ENCODE assay signal across 8 cellular contexts in genomic region chr2:207531024-207531411, GRCh38. TPM values are rescaled to one million over a fixed set of nuclear protein-coding genes. Genes with fewer than 3 reads are reported as not detected.
A peak's percentile ranks its signal among the peaks of the same experiment; 100 is the strongest.
DNase-seq lines count a peak whose midpoint lies in the region; ATAC-seq, FAIRE-seq and TF ChIP-seq lines count a peak whose summit lies in the region.

No MANE protein-coding gene starts in this region.

- DNase-seq in activated naive CD4-positive, alpha-beta T cell treated with Interleukin-2 at 50 U/mL for 16 hours = peak; percentile 44
- DNase-seq in activated naive CD4-positive, alpha-beta T cell (lab: John Stamatoyannopoulos, UW) = no peak
- DNase-seq in SJCRH30 (no peak), H1 (ENCODE audit: low read depth in 1 of 2, low spot score in 2 of 2) (no peak), neural progenitor cell (ENCODE audit: low spot score) (peak; percentile 19), NCI-H2029 treated with DMSO at 0.1 percent for 48 hours (lab: John Stamatoyannopoulos, UW) (no peak)

- H2AK5ac ChIP-seq in H1 (ENCODE audit: low read depth, low read length) = no peak overlapping the region

- H3K4me1 Mint-ChIP-seq in neural progenitor cell = peaks cover 45% of the 10 kb centered on the region

- H3K9ac ChIP-seq in H1 (replicated peaks in 1 of 4; ENCODE audit: extremely low read depth in 1 of 4, low read depth in 3 of 4, low read length in 3 of 4) (peak overlapping the region; percentile 66 to 99 (median 95)), neural progenitor cell (peak overlapping the region; percentile 94)

- TF ChIP-seq POLR2A in H1 (IDR thresholded peaks at IDR 0.05; ENCODE audit: control extremely low read depth in 1 of 2, low read depth in 2 of 2, low read length in 2 of 2) (no peak), GM18505 (IDR thresholded peaks at IDR 0.05; ENCODE audit: borderline replicate concordance, extremely low read depth, insufficient read depth, insufficient read length) (no peak)

- H2AFZ ChIP-seq in H1 (ENCODE audit: low read length) = no peak overlapping the region
- no peak overlapping the region for H2AFZ ChIP-seq in neural progenitor cell (replicated peaks)

- no peak overlapping the region for H3K56ac ChIP-seq in H1 (replicated peaks; ENCODE audit: insufficient read length, low read depth, low read length)

- POLR2A ChIA-PET in H1 (lab: Charles Lee; ENCODE audit: partially characterized antibody) = interaction anchor here (0.7 to 7.0 kb wide), 12 partner anchors 11 to 537 kb away, joined by 3 to 51 read pairs (median 4); partner anchors contain the start of gene CCNYL1

- CTCF ChIA-PET in H1 (lab: Charles Lee; ENCODE audit: partially characterized antibody) = interaction anchor here (1.3 kb wide), 1 partner anchor 8 kb away, joined by 4 read pairs; no protein-coding TSS in a partner anchor

- no peak overlapping the region; the same call in 1 of the 2 replicates for H2BK12ac ChIP-seq in H1 (ENCODE audit: low read depth, low read length)

- no peak overlapping the region for H4K8ac ChIP-seq in H1 (ENCODE audit: extremely low read depth, insufficient read depth, low read length)

- no peaks in the 10 kb centered on the region for H3K9me3 Mint-ChIP-seq in neural progenitor cell

- H3K4me3 ChIP-seq in SJCRH30 (peak overlapping the region; percentile 77), H1 (ENCODE audit: extremely low read depth in 1 of 4, insufficient read depth in 2 of 4, low read depth in 3 of 4, low read length in 4 of 4) (peak overlapping the region; percentile 71 to 98 (median 96)), neural progenitor cell (peak overlapping the region; percentile 100)

- H4K5ac ChIP-seq in H1 (ENCODE audit: insufficient read length, low read depth, low read length) = no peak overlapping the region

- no peak overlapping the region for H3K4ac ChIP-seq in H1 (replicated peaks; ENCODE audit: insufficient read length, low read depth, low read length)

- no peak overlapping the region for H2BK15ac ChIP-seq in H1 (ENCODE audit: low read length)

- peaks cover 13% of the 10 kb centered on the region for H3K36me3 Mint-ChIP-seq in neural progenitor cell

- H3K36me3 ChIP-seq in SJCRH30 = no peaks in the 10 kb centered on the region
- H3K36me3 ChIP-seq in H1 (ENCODE audit: control insufficient read depth in 2 of 4, insufficient read depth in 4 of 4, low read length in 3 of 4) = peaks cover 0 to 3% (median 0%) of the 10 kb centered on the region in 4 experiments; a peak in 2 of 8 replicates
- peaks cover 4% of the 10 kb centered on the region for H3K36me3 ChIP-seq in neural progenitor cell

- peaks cover 17% of the 10 kb centered on the region for H3F3A ChIP-seq in neural progenitor cell (ENCODE audit: low read depth)

- no peaks in the 10 kb centered on the region for H3K9me3 ChIP-seq in SJCRH30 (replicated peaks)
- H3K9me3 ChIP-seq in H1 (ENCODE audit: insufficient read depth in 2 of 2, low read depth in 1 of 2, low read length in 1 of 2) = no peaks in the 10 kb centered on the region
- H3K9me3 ChIP-seq in neural progenitor cell (ENCODE audit: low read depth) = no peaks in the 10 kb centered on the region

- no peak overlapping the region for H3K14ac ChIP-seq in H1 (ENCODE audit: insufficient read length)

- no peaks in the 10 kb centered on the region for H3K27me3 ChIP-seq in SJCRH30
- H3K27me3 ChIP-seq in H1 (replicated peaks in 1 of 4; ENCODE audit: control insufficient read depth in 3 of 4, extremely low read depth in 1 of 4, insufficient read depth in 3 of 4, low read length in 3 of 4) = peaks cover 0 to 7% (median 5%) of the 10 kb centered on the region in 4 experiments; a peak in 4 of 7 replicates
- peaks cover 26% of the 10 kb centered on the region for H3K27me3 ChIP-seq in neural progenitor cell

- H3K4me1 ChIP-seq in SJCRH30 (no peaks in the 10 kb centered on the region), H1 (replicated peaks in 1 of 4; ENCODE audit: control insufficient read depth in 3 of 4, insufficient read depth in 4 of 4, low read length in 3 of 4) (peaks cover 0 to 5% (median 2%) of the 10 kb centered on the region in 4 experiments; a peak in 4 of 7 replicates), neural progenitor cell (peaks cover 36% of the 10 kb centered on the region)

- H3K23ac ChIP-seq in H1 (ENCODE audit: insufficient read length) = no peak overlapping the region

- H3K4me2 ChIP-seq in H1 (ENCODE audit: insufficient read depth in 1 of 2, low read depth in 2 of 2, low read length in 2 of 2) = peak overlapping the region; percentile 76 to 86
- peak overlapping the region; percentile 97 for H3K4me2 ChIP-seq in neural progenitor cell

- H3K4me3 Mint-ChIP-seq in neural progenitor cell = peak overlapping the region; percentile 95

- H2BK20ac ChIP-seq in H1 (ENCODE audit: low read length) = no peak overlapping the region

- no peak overlapping the region for H4K91ac ChIP-seq in H1 (replicated peaks; ENCODE audit: insufficient read length, low read length)

- H3K79me1 ChIP-seq in H1 (ENCODE audit: low read depth, low read length) = no peaks in the 10 kb centered on the region

- H2BK120ac ChIP-seq in H1 (replicated peaks; ENCODE audit: low read depth, low read length) = no peak overlapping the region

- H3K27ac Mint-ChIP-seq in neural progenitor cell = peak overlapping the region; percentile 98

- WGBS in H1 (ENCODE audit: extremely low coverage in 1 of 2, insufficient coverage in 1 of 2, insufficient read length in 1 of 2, insufficient replicate concordance in 2 of 2, low coverage in 1 of 2, low lambda C conversion rate in 2 of 2, missing lambda C conversion rate in 1 of 2), 2 experiments = 10% methylated on average over 11 of the region's 11 CpGs; no CpG with 5 or more reads in 1 of the 2 experiments

- H3K18ac ChIP-seq in H1 (ENCODE audit: extremely low read depth, low read length) = peak overlapping the region; percentile 92; the same call in 1 of the 2 replicates

- H3K79me2 ChIP-seq in H1 (ENCODE audit: control insufficient read depth in 1 of 2, insufficient read depth in 2 of 2, low read length in 2 of 2) = peaks cover 21 to 56% of the 10 kb centered on the region in 2 experiments; a peak in 3 of 4 replicates
- peaks cover 59% of the 10 kb centered on the region for H3K79me2 ChIP-seq in neural progenitor cell (ENCODE audit: low read depth)

- no peak for TF ChIP-seq CTCF in H1 (IDR thresholded peaks at IDR 0.05; ENCODE audit: control extremely low read depth in 1 of 3, insufficient read depth in 1 of 3, low read depth in 1 of 3, low read length in 3 of 3)
- no peak for TF ChIP-seq CTCF in neural progenitor cell (IDR thresholded peaks at IDR 0.05)

- no peak overlapping the region for H2BK5ac ChIP-seq in H1 (ENCODE audit: low read depth, low read length)

- H3K27me3 Mint-ChIP-seq in neural progenitor cell (ENCODE audit: insufficient read depth, low read depth) = peaks cover 12% of the 10 kb centered on the region

- no peak for TF ChIP-seq RAD21 in H1 (IDR thresholded peaks at IDR 0.05 in 1 of 2, conservative IDR thresholded peaks at IDR 0.05 in 1 of 2; ENCODE audit: low read depth in 2 of 2, low read length in 2 of 2)

- peak overlapping the region; percentile 66 for H3K27ac ChIP-seq in SJCRH30
- H3K27ac ChIP-seq in H1 (ENCODE audit: low read depth, low read length) = 0 out of 2 replicates have a peak overlapping the region, but pooled peaks have one; percentile 85
- peak overlapping the region; percentile 70 for H3K27ac ChIP-seq in neural progenitor cell

- peaks cover 5 to 9% of the 10 kb centered on the region in 2 experiments for H4K20me1 ChIP-seq in H1 (replicated peaks in 1 of 2; ENCODE audit: control insufficient read depth in 1 of 2, insufficient read depth in 2 of 2, low read length in 2 of 2)
- peaks cover 52% of the 10 kb centered on the region for H4K20me1 ChIP-seq in neural progenitor cell (ENCODE audit: low read depth)

- FAIRE-seq in H1 (lab: Jason Lieb, UNC) = no peak

- H3K23me2 ChIP-seq in H1 (ENCODE audit: low read depth, low read length) = peaks cover 7% of the 10 kb centered on the region

- no peak for ATAC-seq in GM18505 (IDR thresholded peaks at IDR 0.05; ENCODE audit: unreplicated experiment)
- ATAC-seq in HG03342 (IDR thresholded peaks at IDR 0.05; ENCODE audit: unreplicated experiment) = no peak

- no peak for TF ChIP-seq EP300 in H1 (IDR thresholded peaks at IDR 0.05; ENCODE audit: borderline replicate concordance in 1 of 2, low read depth in 2 of 2, low read length in 2 of 2)

TF ChIP-seq in H1, 55 proteins besides CTCF, POLR2A, EP300 and RAD21:
- TF ChIP-seq BCL11A (IDR thresholded peaks at IDR 0.05; ENCODE audit: low read depth in 2 of 2, low read length in 2 of 2) = no peak
- TF ChIP-seq NANOG (IDR thresholded peaks at IDR 0.05; ENCODE audit: insufficient read depth, low read depth, low read length, poor library complexity, severe bottlenecking) = no peak
- peak; percentile 7; the same call in 1 of the 2 replicates for TF ChIP-seq POLR2AphosphoS5 (IDR thresholded peaks at IDR 0.05; ENCODE audit: low read depth, low read length)

RNA-seq across cellular contexts. Expression of gene CREB1, which starts 1.3 kb away (rescaled TPM):
- total RNA-seq in SJCRH30 (2014; rRNA removed; shearing (Covaris generic)) = 37.5 and 37.9 TPM in 2 replicates
- total RNA-seq in H1 (2021; fragmentation: NEBNext Ultra II Directional; extraction: Animal tissue kit (Norgen Biotek cat#: 25700)) = 97.4 and 99.0 TPM in 2 replicates
- polyA plus RNA-seq in H1 (2011; rRNA removed) = 32.2 and 46.3 TPM in 2 replicates
- polyA plus RNA-seq in H1 (2011; cell fraction: cytosol; rRNA removed) = 42.5 TPM
- polyA plus RNA-seq in H1 (2011; cell fraction: nucleus; rRNA removed) = 69.6 TPM
- 46.2 to 59.9 TPM (median 57.8 TPM) in 4 replicates for polyA plus RNA-seq in H1 (2012, experiment 1 of 2)
- polyA plus RNA-seq in H1 (2012, experiment 2 of 2) = 3.6 TPM
- 48.0 TPM for polyA plus RNA-seq in H1 (2013, experiment 1 of 2)
- polyA plus RNA-seq in H1 (2013, experiment 2 of 2) = 52.3 TPM
- polyA minus RNA-seq in H1 (2011; rRNA and poly(A)+ RNA removed) = 220 and 369 TPM in 2 replicates
- 79.6 TPM for polyA minus RNA-seq in H1 (2011; cell fraction: cytosol; rRNA and poly(A)+ RNA removed)
- polyA minus RNA-seq in H1 (2011; cell fraction: nucleus; rRNA and poly(A)+ RNA removed) = 189 TPM
- 118 and 164 TPM in 2 replicates for total RNA-seq in neural progenitor cell (ENCODE audit: low replicate concordance)

Comparison
In these comparisons a context has a peak if more than half of its experiments do, and no peak if none do; other contexts are left out.
1. DNase-seq: peak in activated naive CD4-positive, alpha-beta T cell treated with Interleukin-2 at 50 U/mL for 16 hours (single experiment) and neural progenitor cell (single experiment); none in activated naive CD4-positive, alpha-beta T cell (0 of 4), SJCRH30 (0 of 2), H1 (0 of 2) and NCI-H2029 treated with DMSO at 0.1 percent for 48 hours (single experiment).
2. Peak in every context shown above with its lines, with median percentiles within 50 percentile points of each other: H3K27ac ChIP-seq and H3K4me3 ChIP-seq.